1 cellular context compared by ENCODE assay signal in the genomic region with DNA sequence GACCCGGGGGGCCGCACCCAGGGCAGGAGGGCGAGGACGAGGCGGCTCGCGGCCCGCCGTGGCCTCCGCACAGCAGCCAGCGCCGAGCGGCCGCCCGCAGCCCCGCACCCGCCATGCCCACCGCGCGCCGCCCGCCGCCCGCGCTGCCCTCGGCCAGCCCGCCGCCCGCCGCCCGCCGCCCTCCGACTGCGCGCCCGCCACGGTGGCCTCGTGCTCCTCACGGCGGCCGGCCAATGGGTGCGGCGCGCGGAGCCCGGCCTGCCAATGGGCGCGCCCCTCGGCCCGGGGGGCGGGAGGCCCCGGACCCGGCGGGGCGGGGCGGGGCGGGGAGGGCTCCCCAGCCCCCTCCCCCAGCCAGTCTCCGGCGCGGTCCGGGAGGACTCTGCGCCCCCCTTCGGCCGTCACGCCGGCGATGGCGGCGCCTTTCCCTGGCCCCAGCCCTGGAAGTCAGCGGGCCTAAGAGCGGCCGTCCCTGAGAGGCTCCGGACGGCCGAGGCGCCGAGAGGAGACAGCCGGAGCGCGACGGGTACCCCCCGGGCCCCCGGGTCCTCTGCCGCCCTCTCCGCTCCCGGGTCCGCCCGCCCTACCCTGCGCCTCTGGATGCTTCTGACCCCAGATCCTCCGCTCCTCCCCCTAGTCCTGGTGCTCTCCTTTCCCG.
TF ChIP-seq lines count a peak whose summit lies in the region.

A gene (minus strand): TSS at position 235 of the 658 bp plus-strand sequence. CDS start 120 bp downstream, at position 115.

TF ChIP-seq in K562, 482 proteins besides CTCF, POLR2A, EP300 and RAD21 (continued from another document and continues in another):
- TF ChIP-seq YY1 (IDR thresholded peaks at IDR 0.05; ENCODE audit: borderline replicate concordance in 1 of 3, control insufficient read depth in 1 of 3, extremely low read depth in 1 of 3, insufficient read depth in 3 of 3, insufficient read length in 1 of 3, insufficient replicate concordance in 2 of 3, low read depth in 1 of 3, low read length in 2 of 3) (peak in 2 of 3 experiments; percentile 68 to 82), RUNX1 (IDR thresholded peaks at IDR 0.05; ENCODE audit: low read depth) (no peak), ZNF77 (CRISPR knock-in tag; IDR thresholded peaks at IDR 0.05) (no peak), SIN3B (IDR thresholded peaks at IDR 0.05; ENCODE audit: low read depth) (peak; percentile 37; the same call in 1 of the 2 replicates), ZNF444 (CRISPR knock-in tag; IDR thresholded peaks at IDR 0.05) (peak; percentile 88), RBM25 (IDR thresholded peaks at IDR 0.05; ENCODE audit: low read depth, low read length, severe bottlenecking) (peak; percentile 66), POLR2G (IDR thresholded peaks at IDR 0.05; ENCODE audit: low read depth, low read length) (peak; percentile 66; the same call in 1 of the 2 replicates), PCBP2 (IDR thresholded peaks at IDR 0.05; ENCODE audit: low read depth, low read length, poor library complexity, severe bottlenecking) (no peak), EP400 (IDR thresholded peaks at IDR 0.05) (peak; percentile 50; the same call in 1 of the 2 replicates), ZFX (CRISPR knock-in tag; IDR thresholded peaks at IDR 0.05) (no peak), ZNF239 (CRISPR knock-in tag; IDR thresholded peaks at IDR 0.05) (no peak), ZNF76 (CRISPR knock-in tag; IDR thresholded peaks at IDR 0.05; ENCODE audit: borderline replicate concordance) (no peak), RCOR1 (IDR thresholded peaks at IDR 0.05; ENCODE audit: borderline replicate concordance in 1 of 2, low read depth in 2 of 2, low read length in 2 of 2) (no peak), SMAD4 (CRISPR knock-in tag; conservative IDR thresholded peaks at IDR 0.05) (peak; percentile 38), TARDBP (IDR thresholded peaks at IDR 0.05) (no peak), NFIC (IDR thresholded peaks at IDR 0.05) (0 out of 2 replicates have a peak, but pooled peaks have one; percentile 35), DDX20 (tag; IDR thresholded peaks at IDR 0.05; ENCODE audit: low read depth) (no peak), CXXC5 (CRISPR knock-in tag; IDR thresholded peaks at IDR 0.05) (peak; percentile 40; the same call in 1 of the 2 replicates), PHF8 (IDR thresholded peaks at IDR 0.05; ENCODE audit: borderline replicate concordance, low read length) (peak; percentile 56; the same call in 1 of the 2 replicates), ZNF354B (CRISPR knock-in tag; IDR thresholded peaks at IDR 0.05) (no peak), GABPB2 (CRISPR knock-in tag; conservative IDR thresholded peaks at IDR 0.05) (no peak), KDM1A (IDR thresholded peaks at IDR 0.05) (peak in 1 of 2 experiments; percentile 75; a peak in 2 of 4 replicates), SETDB1 (IDR thresholded peaks at IDR 0.05; ENCODE audit: low read length) (no peak), TGIF2 (CRISPR knock-in tag; IDR thresholded peaks at IDR 0.05) (no peak), ILK (tag; IDR thresholded peaks at IDR 0.05; ENCODE audit: borderline replicate concordance, low read depth) (no peak), GATA2 (CRISPR knock-in tag; IDR thresholded peaks at IDR 0.05) (no peak), PHTF2 (CRISPR knock-in tag; IDR thresholded peaks at IDR 0.05) (no peak), FOS (IDR thresholded peaks at IDR 0.05; ENCODE audit: extremely low read depth, insufficient read length) (peak; percentile 45)
- TF ChIP-seq, protein P1, sequence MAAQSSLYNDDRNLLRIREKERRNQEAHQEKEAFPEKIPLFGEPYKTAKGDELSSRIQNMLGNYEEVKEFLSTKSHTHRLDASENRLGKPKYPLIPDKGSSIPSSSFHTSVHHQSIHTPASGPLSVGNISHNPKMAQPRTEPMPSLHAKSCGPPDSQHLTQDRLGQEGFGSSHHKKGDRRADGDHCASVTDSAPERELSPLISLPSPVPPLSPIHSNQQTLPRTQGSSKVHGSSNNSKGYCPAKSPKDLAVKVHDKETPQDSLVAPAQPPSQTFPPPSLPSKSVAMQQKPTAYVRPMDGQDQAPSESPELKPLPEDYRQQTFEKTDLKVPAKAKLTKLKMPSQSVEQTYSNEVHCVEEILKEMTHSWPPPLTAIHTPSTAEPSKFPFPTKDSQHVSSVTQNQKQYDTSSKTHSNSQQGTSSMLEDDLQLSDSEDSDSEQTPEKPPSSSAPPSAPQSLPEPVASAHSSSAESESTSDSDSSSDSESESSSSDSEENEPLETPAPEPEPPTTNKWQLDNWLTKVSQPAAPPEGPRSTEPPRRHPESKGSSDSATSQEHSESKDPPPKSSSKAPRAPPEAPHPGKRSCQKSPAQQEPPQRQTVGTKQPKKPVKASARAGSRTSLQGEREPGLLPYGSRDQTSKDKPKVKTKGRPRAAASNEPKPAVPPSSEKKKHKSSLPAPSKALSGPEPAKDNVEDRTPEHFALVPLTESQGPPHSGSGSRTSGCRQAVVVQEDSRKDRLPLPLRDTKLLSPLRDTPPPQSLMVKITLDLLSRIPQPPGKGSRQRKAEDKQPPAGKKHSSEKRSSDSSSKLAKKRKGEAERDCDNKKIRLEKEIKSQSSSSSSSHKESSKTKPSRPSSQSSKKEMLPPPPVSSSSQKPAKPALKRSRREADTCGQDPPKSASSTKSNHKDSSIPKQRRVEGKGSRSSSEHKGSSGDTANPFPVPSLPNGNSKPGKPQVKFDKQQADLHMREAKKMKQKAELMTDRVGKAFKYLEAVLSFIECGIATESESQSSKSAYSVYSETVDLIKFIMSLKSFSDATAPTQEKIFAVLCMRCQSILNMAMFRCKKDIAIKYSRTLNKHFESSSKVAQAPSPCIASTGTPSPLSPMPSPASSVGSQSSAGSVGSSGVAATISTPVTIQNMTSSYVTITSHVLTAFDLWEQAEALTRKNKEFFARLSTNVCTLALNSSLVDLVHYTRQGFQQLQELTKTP (IDR thresholded peaks at IDR 0.05; ENCODE audit: low read depth in 1 of 2, partially characterized antibody in 2 of 2): no peak
- TF ChIP-seq, protein P2, sequence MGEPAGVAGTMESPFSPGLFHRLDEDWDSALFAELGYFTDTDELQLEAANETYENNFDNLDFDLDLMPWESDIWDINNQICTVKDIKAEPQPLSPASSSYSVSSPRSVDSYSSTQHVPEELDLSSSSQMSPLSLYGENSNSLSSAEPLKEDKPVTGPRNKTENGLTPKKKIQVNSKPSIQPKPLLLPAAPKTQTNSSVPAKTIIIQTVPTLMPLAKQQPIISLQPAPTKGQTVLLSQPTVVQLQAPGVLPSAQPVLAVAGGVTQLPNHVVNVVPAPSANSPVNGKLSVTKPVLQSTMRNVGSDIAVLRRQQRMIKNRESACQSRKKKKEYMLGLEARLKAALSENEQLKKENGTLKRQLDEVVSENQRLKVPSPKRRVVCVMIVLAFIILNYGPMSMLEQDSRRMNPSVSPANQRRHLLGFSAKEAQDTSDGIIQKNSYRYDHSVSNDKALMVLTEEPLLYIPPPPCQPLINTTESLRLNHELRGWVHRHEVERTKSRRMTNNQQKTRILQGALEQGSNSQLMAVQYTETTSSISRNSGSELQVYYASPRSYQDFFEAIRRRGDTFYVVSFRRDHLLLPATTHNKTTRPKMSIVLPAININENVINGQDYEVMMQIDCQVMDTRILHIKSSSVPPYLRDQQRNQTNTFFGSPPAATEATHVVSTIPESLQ (CRISPR knock-in tag; IDR thresholded peaks at IDR 0.05): no peak
- TF ChIP-seq, protein P3, sequence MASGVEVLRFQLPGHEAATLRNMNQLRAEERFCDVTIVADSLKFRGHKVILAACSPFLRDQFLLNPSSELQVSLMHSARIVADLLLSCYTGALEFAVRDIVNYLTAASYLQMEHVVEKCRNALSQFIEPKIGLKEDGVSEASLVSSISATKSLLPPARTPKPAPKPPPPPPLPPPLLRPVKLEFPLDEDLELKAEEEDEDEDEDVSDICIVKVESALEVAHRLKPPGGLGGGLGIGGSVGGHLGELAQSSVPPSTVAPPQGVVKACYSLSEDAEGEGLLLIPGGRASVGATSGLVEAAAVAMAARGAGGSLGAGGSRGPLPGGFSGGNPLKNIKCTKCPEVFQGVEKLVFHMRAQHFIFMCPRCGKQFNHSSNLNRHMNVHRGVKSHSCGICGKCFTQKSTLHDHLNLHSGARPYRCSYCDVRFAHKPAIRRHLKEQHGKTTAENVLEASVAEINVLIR (CRISPR knock-in tag; IDR thresholded peaks at IDR 0.05): no peak
- TF ChIP-seq, protein P4, sequence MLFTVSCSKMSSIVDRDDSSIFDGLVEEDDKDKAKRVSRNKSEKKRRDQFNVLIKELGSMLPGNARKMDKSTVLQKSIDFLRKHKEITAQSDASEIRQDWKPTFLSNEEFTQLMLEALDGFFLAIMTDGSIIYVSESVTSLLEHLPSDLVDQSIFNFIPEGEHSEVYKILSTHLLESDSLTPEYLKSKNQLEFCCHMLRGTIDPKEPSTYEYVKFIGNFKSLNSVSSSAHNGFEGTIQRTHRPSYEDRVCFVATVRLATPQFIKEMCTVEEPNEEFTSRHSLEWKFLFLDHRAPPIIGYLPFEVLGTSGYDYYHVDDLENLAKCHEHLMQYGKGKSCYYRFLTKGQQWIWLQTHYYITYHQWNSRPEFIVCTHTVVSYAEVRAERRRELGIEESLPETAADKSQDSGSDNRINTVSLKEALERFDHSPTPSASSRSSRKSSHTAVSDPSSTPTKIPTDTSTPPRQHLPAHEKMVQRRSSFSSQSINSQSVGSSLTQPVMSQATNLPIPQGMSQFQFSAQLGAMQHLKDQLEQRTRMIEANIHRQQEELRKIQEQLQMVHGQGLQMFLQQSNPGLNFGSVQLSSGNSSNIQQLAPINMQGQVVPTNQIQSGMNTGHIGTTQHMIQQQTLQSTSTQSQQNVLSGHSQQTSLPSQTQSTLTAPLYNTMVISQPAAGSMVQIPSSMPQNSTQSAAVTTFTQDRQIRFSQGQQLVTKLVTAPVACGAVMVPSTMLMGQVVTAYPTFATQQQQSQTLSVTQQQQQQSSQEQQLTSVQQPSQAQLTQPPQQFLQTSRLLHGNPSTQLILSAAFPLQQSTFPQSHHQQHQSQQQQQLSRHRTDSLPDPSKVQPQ (CRISPR knock-in tag; IDR thresholded peaks at IDR 0.05; ENCODE audit: borderline replicate concordance): no peak
- TF ChIP-seq, protein P5, sequence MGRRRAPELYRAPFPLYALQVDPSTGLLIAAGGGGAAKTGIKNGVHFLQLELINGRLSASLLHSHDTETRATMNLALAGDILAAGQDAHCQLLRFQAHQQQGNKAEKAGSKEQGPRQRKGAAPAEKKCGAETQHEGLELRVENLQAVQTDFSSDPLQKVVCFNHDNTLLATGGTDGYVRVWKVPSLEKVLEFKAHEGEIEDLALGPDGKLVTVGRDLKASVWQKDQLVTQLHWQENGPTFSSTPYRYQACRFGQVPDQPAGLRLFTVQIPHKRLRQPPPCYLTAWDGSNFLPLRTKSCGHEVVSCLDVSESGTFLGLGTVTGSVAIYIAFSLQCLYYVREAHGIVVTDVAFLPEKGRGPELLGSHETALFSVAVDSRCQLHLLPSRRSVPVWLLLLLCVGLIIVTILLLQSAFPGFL (CRISPR knock-in tag; IDR thresholded peaks at IDR 0.05): no peak
- TF ChIP-seq, protein P6, sequence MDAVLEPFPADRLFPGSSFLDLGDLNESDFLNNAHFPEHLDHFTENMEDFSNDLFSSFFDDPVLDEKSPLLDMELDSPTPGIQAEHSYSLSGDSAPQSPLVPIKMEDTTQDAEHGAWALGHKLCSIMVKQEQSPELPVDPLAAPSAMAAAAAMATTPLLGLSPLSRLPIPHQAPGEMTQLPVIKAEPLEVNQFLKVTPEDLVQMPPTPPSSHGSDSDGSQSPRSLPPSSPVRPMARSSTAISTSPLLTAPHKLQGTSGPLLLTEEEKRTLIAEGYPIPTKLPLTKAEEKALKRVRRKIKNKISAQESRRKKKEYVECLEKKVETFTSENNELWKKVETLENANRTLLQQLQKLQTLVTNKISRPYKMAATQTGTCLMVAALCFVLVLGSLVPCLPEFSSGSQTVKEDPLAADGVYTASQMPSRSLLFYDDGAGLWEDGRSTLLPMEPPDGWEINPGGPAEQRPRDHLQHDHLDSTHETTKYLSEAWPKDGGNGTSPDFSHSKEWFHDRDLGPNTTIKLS (IDR thresholded peaks at IDR 0.05; ENCODE audit: borderline replicate concordance, low read depth): no peak
- TF ChIP-seq, protein P7, sequence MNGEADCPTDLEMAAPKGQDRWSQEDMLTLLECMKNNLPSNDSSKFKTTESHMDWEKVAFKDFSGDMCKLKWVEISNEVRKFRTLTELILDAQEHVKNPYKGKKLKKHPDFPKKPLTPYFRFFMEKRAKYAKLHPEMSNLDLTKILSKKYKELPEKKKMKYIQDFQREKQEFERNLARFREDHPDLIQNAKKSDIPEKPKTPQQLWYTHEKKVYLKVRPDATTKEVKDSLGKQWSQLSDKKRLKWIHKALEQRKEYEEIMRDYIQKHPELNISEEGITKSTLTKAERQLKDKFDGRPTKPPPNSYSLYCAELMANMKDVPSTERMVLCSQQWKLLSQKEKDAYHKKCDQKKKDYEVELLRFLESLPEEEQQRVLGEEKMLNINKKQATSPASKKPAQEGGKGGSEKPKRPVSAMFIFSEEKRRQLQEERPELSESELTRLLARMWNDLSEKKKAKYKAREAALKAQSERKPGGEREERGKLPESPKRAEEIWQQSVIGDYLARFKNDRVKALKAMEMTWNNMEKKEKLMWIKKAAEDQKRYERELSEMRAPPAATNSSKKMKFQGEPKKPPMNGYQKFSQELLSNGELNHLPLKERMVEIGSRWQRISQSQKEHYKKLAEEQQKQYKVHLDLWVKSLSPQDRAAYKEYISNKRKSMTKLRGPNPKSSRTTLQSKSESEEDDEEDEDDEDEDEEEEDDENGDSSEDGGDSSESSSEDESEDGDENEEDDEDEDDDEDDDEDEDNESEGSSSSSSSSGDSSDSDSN (IDR thresholded peaks at IDR 0.05; ENCODE audit: borderline replicate concordance in 1 of 2, low read depth in 2 of 2, low read length in 2 of 2): peak; percentile 17 to 26; a peak in 1 of 4 replicates
- TF ChIP-seq, protein P8, sequence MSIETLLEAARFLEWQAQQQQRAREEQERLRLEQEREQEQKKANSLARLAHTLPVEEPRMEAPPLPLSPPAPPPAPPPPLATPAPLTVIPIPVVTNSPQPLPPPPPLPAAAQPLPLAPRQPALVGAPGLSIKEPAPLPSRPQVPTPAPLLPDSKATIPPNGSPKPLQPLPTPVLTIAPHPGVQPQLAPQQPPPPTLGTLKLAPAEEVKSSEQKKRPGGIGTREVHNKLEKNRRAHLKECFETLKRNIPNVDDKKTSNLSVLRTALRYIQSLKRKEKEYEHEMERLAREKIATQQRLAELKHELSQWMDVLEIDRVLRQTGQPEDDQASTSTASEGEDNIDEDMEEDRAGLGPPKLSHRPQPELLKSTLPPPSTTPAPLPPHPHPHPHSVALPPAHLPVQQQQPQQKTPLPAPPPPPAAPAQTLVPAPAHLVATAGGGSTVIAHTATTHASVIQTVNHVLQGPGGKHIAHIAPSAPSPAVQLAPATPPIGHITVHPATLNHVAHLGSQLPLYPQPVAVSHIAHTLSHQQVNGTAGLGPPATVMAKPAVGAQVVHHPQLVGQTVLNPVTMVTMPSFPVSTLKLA (conservative IDR thresholded peaks at IDR 0.05): peak in 1 of 2 experiments; percentile 55; a peak in 2 of 4 replicates
- TF ChIP-seq, protein P9, sequence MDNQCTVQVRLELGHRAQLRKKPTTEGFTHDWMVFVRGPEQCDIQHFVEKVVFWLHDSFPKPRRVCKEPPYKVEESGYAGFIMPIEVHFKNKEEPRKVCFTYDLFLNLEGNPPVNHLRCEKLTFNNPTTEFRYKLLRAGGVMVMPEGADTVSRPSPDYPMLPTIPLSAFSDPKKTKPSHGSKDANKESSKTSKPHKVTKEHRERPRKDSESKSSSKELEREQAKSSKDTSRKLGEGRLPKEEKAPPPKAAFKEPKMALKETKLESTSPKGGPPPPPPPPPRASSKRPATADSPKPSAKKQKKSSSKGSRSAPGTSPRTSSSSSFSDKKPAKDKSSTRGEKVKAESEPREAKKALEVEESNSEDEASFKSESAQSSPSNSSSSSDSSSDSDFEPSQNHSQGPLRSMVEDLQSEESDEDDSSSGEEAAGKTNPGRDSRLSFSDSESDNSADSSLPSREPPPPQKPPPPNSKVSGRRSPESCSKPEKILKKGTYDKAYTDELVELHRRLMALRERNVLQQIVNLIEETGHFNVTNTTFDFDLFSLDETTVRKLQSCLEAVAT (IDR thresholded peaks at IDR 0.05): peak in 1 of 2 experiments; percentile 84; a peak in 2 of 4 replicates
